ENCODE assay signal across 8 cellular contexts in the genomic region with DNA sequence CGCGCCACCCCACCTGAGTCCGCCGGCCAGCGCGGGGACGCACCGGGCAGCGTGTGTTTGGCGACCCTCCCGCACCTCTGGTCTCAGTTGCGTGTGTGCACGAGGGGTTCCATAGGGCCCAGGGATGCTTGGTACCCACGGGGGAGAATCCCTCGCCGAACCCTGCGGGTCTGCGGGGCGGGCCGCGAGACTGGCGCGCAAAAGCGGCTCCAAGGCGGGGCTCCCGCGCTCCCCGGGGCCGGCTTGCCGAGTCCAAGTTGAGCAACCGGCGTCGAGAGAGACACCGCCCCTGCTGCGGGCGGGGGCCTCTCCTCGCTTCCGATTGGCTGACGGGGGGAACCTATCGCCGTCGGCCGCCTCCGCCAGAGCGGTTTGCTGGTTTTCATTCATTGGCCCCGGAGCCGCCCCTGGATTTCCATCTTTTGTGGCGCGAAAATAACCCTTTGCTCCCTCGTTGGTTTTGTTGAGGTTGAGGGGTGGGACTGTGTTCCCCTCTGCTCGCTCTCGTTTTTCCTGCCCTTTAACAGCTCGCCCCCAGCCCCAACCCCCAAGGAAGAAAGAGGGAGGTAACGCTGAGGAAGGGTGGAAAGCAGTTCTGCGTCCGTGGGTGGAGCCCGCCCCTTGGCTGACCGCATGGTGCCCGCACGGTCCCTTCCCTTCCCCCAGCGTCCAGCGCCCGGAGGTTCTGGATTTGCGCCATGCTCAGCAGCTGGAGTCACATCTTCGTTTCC. TPM values are rescaled to one million over a fixed set of nuclear protein-coding genes. Genes with fewer than 3 reads are reported as not detected.
DNase-seq lines count a peak whose midpoint lies in the region; ATAC-seq, FAIRE-seq and TF ChIP-seq lines count a peak whose summit lies in the region.

No MANE protein-coding gene starts in this region.

- POLR2A ChIA-PET in T-cell (lab: Charles Lee) = no interaction called here
- POLR2A ChIA-PET in HepG2 (lab: Yijun Ruan, JAX) = interaction anchor here (0.6 to 1.8 kb wide), 10 partner anchors 12 to 180 kb away, joined by 3 to 10 read pairs (median 4); partner anchors contain the start of genes MALSU1 and TRA2A

- peaks cover 57 to 68% of the 10 kb centered on the region in 2 donors for H3K27me3 Mint-ChIP-seq in T-cell

- peak; percentile 93 for FAIRE-seq in HepG2 (lab: Jason Lieb, UNC)

- no peak; the same call in 1 of the 2 replicates for TF ChIP-seq RAD21 in HepG2 (CRISPR knock-in tag; IDR thresholded peaks at IDR 0.05)

- peak overlapping the region; percentile 94 for H3K4me2 ChIP-seq in HepG2 (ENCODE audit: low read depth, low read length)

- whole genome bisulfite sequencing in HepG2 (ENCODE audit: low lambda C conversion rate) = under 1% methylated on average over 22 of the region's 65 CpGs

- TF ChIP-seq POLR2A in GM18526 (IDR thresholded peaks at IDR 0.05; ENCODE audit: extremely low read depth, insufficient read length) (peak; percentile 91), HepG2 (IDR thresholded peaks at IDR 0.05; ENCODE audit: insufficient read depth in 1 of 2, low read depth in 2 of 2, low read length in 2 of 2) (peak in 1 of 2 experiments; percentile 74; a peak in 1 of 4 replicates)

- H3K9me3 Mint-ChIP-seq in T-cell = no peaks in the 10 kb centered on the region

- CTCF ChIA-PET in T-cell (lab: Charles Lee) = no interaction called here
- CTCF ChIA-PET in HepG2 (lab: Yijun Ruan, JAX; ENCODE audit: low intra/inter-chr PET ratio, low total read pairs) = no interaction called here

- H3K4me3 ChIP-seq in AG09309 (ENCODE audit: control insufficient read depth, low read depth, low read length) (peak overlapping the region; percentile 49), HepG2 (replicated peaks in 1 of 3; ENCODE audit: insufficient read depth in 1 of 3, low read depth in 2 of 3, low read length in 3 of 3) (peak overlapping the region; percentile 86 to 93 (median 91))

- TF ChIP-seq EP300 in HepG2 (IDR thresholded peaks at IDR 0.05; ENCODE audit: low read depth in 2 of 2, low read length in 2 of 2) = 0 out of 4 replicates have a peak, but pooled peaks of 1 of the 2 experiments have one; percentile 5
- TF ChIP-seq EP300 in HepG2 (CRISPR knock-in tag; IDR thresholded peaks at IDR 0.05; ENCODE audit: borderline replicate concordance) = peak; percentile 24; the same call in 1 of the 2 replicates

- H3K36me3 ChIP-seq in HepG2 (replicated peaks in 1 of 2; ENCODE audit: control insufficient read depth in 1 of 2, insufficient read depth in 2 of 2, low read length in 2 of 2) = no peaks in the 10 kb centered on the region

- H3K27ac ChIP-seq in HepG2 (ENCODE audit: extremely low read length, insufficient read depth, low read length) = peak overlapping the region; percentile 96

- no peaks in the 10 kb centered on the region for H3K36me3 Mint-ChIP-seq in T-cell

- peak overlapping the region in 2 of 3 donors; percentile 24 to 70 for H3K4me3 Mint-ChIP-seq in T-cell

- peaks cover 61% of the 10 kb centered on the region for H3K79me2 ChIP-seq in HepG2 (ENCODE audit: insufficient read depth, low read length)

- H3K9me3 ChIP-seq in HepG2 (ENCODE audit: low read length) = no peaks in the 10 kb centered on the region

- H3K9ac ChIP-seq in HepG2 (ENCODE audit: insufficient read depth, low read depth, low read length) = peak overlapping the region; percentile 90

- no peak overlapping the region for H2AFZ ChIP-seq in HepG2 (ENCODE audit: low read length)

- H4K20me1 ChIP-seq in HepG2 (ENCODE audit: insufficient read depth, low read length) = no peaks in the 10 kb centered on the region

- peaks cover 25% of the 10 kb centered on the region for H3K4me1 ChIP-seq in HepG2 (ENCODE audit: insufficient read depth, low read length)

- peaks cover 24 to 27% (median 26%) of the 10 kb centered on the region in 3 donors for H3K4me1 Mint-ChIP-seq in T-cell

- TF ChIP-seq CTCF in AG09309 (IDR thresholded peaks at IDR 0.05; ENCODE audit: control insufficient read depth, insufficient read depth, low read depth, low read length, missing control alignments) = no peak
- peak; percentile 13; the same call in 1 of the 2 replicates for TF ChIP-seq CTCF in HepG2 (CRISPR knock-in tag; IDR thresholded peaks at IDR 0.05)

- intact Hi-C loops in HepG2 (cut with micrococcal nuclease; ENCODE audit: unreplicated experiment) = loop anchor here (1.0 to 10.0 kb wide), 5 partner anchors 57 to 462 kb away; partner anchors contain the start of genes HYCC1, NUP42 and TRA2A

- H3K27ac Mint-ChIP-seq in T-cell = peak overlapping the region in 1 of 2 donors; percentile 75

- DNase-seq in AG09309 (ENCODE audit: low read depth) = peak; percentile 27
- DNase-seq in NCI-H1436 treated with DMSO at 0.1 percent for 48 hours (lab: John Stamatoyannopoulos, UW) = peak; percentile 87
- peak in 5 of 34 experiments; percentile 12 to 43 (median 15) for DNase-seq in T-cell
- DNase-seq in cerebellar cortex (ENCODE audit: low spot score) = peak; percentile 93
- DNase-seq in HepG2 (ENCODE audit: low spot score) = peak; percentile 96
- peak; percentile 63 to 84 for DNase-seq in stimulated activated CD8-positive, alpha-beta memory T cell treated with anti-CD3 and anti-CD28 coated beads, Interleukin-7, amount 100 ng/mL, for 48 hours (ENCODE audit: extremely low read depth in 1 of 2, low read depth in 1 of 2)

- in situ Hi-C loops in HepG2 (cut with HindIII; ENCODE audit: extremely low pct_ligation_motif_present, low pct_unique_long_range_greater_than_20kb) = no loop called here

- ATAC-seq in HG02943 (IDR thresholded peaks at IDR 0.05; ENCODE audit: low read depth, unreplicated experiment) = peak; percentile 64
- peak in 3 of 4 experiments; percentile 13 to 52 (median 50) for ATAC-seq in T-cell (replicated peaks in 1 of 4)
- peak; percentile 80 for ATAC-seq in HepG2

- no TSS peak for BruUV-seq in HepG2 (replicated peaks; lab: Mats Ljungman, UMichigan)

- no peaks in the 10 kb centered on the region; a peak in 1 of 5 replicates for H3K27me3 ChIP-seq in HepG2 (ENCODE audit: control insufficient read depth in 1 of 2, insufficient read depth in 2 of 2, low read length in 2 of 2)

RNA-seq across cellular contexts. Expression of gene IGF2BP3, which starts 4.0 kb away (rescaled TPM):
- 1 to 10 TPM in 1 of 5 donors, under 1 TPM in 3, not detected in 1; 0.46 to 1.9 (median 0.55) TPM for total RNA-seq in T-cell
- total RNA-seq in HepG2 (2016; rRNA removed; fragmentation: Illumina TruSeq; extraction: Trizol) = 37.7 and 51.2 TPM in 2 replicates
- 71.8 and 87.5 TPM in 2 replicates for total RNA-seq in HepG2 (2016; cell fraction: cytosol; rRNA removed; fragmentation: Illumina TruSeq; extraction: Trizol; ENCODE audit: low read depth)
- 37.5 and 48.2 TPM in 2 replicates for total RNA-seq in HepG2 (2016; cell fraction: insoluble cytoplasmic fraction; rRNA removed; fragmentation: Illumina TruSeq; extraction: Trizol)
- total RNA-seq in HepG2 (2016; cell fraction: membrane; rRNA removed; fragmentation: Illumina TruSeq; extraction: Trizol) = 36.5 and 37.4 TPM in 2 replicates
- 54.6 and 65.1 TPM in 2 replicates for total RNA-seq in HepG2 (2016; cell fraction: nucleus; rRNA removed; fragmentation: Illumina TruSeq; extraction: Trizol)
- 33.5 and 39.5 TPM in 2 replicates for polyA plus RNA-seq in HepG2 (2011; rRNA removed)
- polyA plus RNA-seq in HepG2 (2011; cell fraction: cytosol; rRNA removed) = 28.4 and 31.3 TPM in 2 replicates
- polyA plus RNA-seq in HepG2 (2011; cell fraction: nucleus; rRNA removed) = 39.8 and 40.6 TPM in 2 replicates
- 30.9 and 39.1 TPM in 2 replicates for polyA plus RNA-seq in HepG2 (2012)
- 4.7 and 5.5 TPM in 2 replicates for polyA plus RNA-seq in HepG2 (2016; cell fraction: cytosol; fragmentation: Illumina TruSeq; extraction: Trizol; ENCODE audit: low read depth)
- 55.0 and 58.1 TPM in 2 replicates for polyA plus RNA-seq in HepG2 (2016; cell fraction: insoluble cytoplasmic fraction; fragmentation: Illumina TruSeq; extraction: Trizol; ENCODE audit: low read depth)
- 15.7 and 16.9 TPM in 2 replicates for polyA plus RNA-seq in HepG2 (2016; cell fraction: membrane; fragmentation: Illumina TruSeq; extraction: Trizol; ENCODE audit: low read depth)
- 65.0 and 67.9 TPM in 2 replicates for polyA plus RNA-seq in HepG2 (2016; cell fraction: nucleus; fragmentation: Illumina TruSeq; extraction: Trizol; ENCODE audit: insufficient read depth, low read depth)
- 53.1 and 80.7 TPM in 2 replicates for polyA minus RNA-seq in HepG2 (2011; rRNA and poly(A)+ RNA removed; ENCODE audit: low replicate concordance)
- 52.8 and 73.7 TPM in 2 replicates for polyA minus RNA-seq in HepG2 (2011; cell fraction: cytosol; rRNA and poly(A)+ RNA removed)
- 108 and 117 TPM in 2 replicates for polyA minus RNA-seq in HepG2 (2011; cell fraction: nucleus; rRNA and poly(A)+ RNA removed)

RNA-seq across cellular contexts. Expression of gene TRA2A, which starts 57.5 kb away (rescaled TPM):
- total RNA-seq in T-cell (100 to 1,000 TPM; 105 to 246 (median 119) TPM), HepG2 (2016; rRNA removed; fragmentation: Illumina TruSeq; extraction: Trizol) (39.1 and 52.7 TPM in 2 replicates)
- total RNA-seq in HepG2 (2016; cell fraction: cytosol; rRNA removed; fragmentation: Illumina TruSeq; extraction: Trizol; ENCODE audit: low read depth) = 9.7 and 11.8 TPM in 2 replicates
- total RNA-seq in HepG2 (2016; cell fraction: insoluble cytoplasmic fraction; rRNA removed; fragmentation: Illumina TruSeq; extraction: Trizol) = 42.4 and 53.4 TPM in 2 replicates
- 18.1 and 19.9 TPM in 2 replicates for total RNA-seq in HepG2 (2016; cell fraction: membrane; rRNA removed; fragmentation: Illumina TruSeq; extraction: Trizol)
- total RNA-seq in HepG2 (2016; cell fraction: nucleus; rRNA removed; fragmentation: Illumina TruSeq; extraction: Trizol) = 58.6 and 59.9 TPM in 2 replicates
- 38.5 and 41.6 TPM in 2 replicates for polyA plus RNA-seq in HepG2 (2011; rRNA removed)
- polyA plus RNA-seq in HepG2 (2011; cell fraction: cytosol; rRNA removed) = 17.7 and 19.0 TPM in 2 replicates
- polyA plus RNA-seq in HepG2 (2011; cell fraction: nucleus; rRNA removed) = 52.2 and 74.4 TPM in 2 replicates
- polyA plus RNA-seq in HepG2 (2012) = 22.3 and 41.5 TPM in 2 replicates
- polyA plus RNA-seq in HepG2 (2016; cell fraction: cytosol; fragmentation: Illumina TruSeq; extraction: Trizol; ENCODE audit: low read depth) = 11.2 and 11.6 TPM in 2 replicates
- 117 and 127 TPM in 2 replicates for polyA plus RNA-seq in HepG2 (2016; cell fraction: insoluble cytoplasmic fraction; fragmentation: Illumina TruSeq; extraction: Trizol; ENCODE audit: low read depth)
- 23.2 and 23.3 TPM in 2 replicates for polyA plus RNA-seq in HepG2 (2016; cell fraction: membrane; fragmentation: Illumina TruSeq; extraction: Trizol; ENCODE audit: low read depth)
- polyA plus RNA-seq in HepG2 (2016; cell fraction: nucleus; fragmentation: Illumina TruSeq; extraction: Trizol; ENCODE audit: insufficient read depth, low read depth) = 182 and 185 TPM in 2 replicates
- 28.3 and 56.1 TPM in 2 replicates for polyA minus RNA-seq in HepG2 (2011; rRNA and poly(A)+ RNA removed; ENCODE audit: low replicate concordance)
- polyA minus RNA-seq in HepG2 (2011; cell fraction: cytosol; rRNA and poly(A)+ RNA removed) = 14.5 and 23.9 TPM in 2 replicates
- polyA minus RNA-seq in HepG2 (2011; cell fraction: nucleus; rRNA and poly(A)+ RNA removed) = 117 and 142 TPM in 2 replicates

Comparison
In these comparisons a context has a peak if more than half of its experiments do, and no peak if none do; other contexts are left out.
1. RNA of gene IGF2BP3, which starts 4.0 kb away (total RNA-seq): 36.5 to 87.5 TPM in HepG2; 0.46 to 1.9 TPM in T-cell; every median in the first group is over 10 times any median in the second.
2. Peak in every context shown above with its lines, with median percentiles within 50 percentile points of each other: ATAC-seq.